Comparison of ENCODE assay signal across 1 cellular context in genomic region chr12:21501258-21502163, GRCh38.
TF ChIP-seq lines count a peak whose summit lies in the region.

A gene with protein sequence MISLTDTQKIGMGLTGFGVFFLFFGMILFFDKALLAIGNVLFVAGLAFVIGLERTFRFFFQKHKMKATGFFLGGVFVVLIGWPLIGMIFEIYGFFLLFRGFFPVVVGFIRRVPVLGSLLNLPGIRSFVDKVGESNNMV (plus strand): TSS chr12:21501789. CDS start chr12:21501924, 135 bp downstream.
A gene with protein sequence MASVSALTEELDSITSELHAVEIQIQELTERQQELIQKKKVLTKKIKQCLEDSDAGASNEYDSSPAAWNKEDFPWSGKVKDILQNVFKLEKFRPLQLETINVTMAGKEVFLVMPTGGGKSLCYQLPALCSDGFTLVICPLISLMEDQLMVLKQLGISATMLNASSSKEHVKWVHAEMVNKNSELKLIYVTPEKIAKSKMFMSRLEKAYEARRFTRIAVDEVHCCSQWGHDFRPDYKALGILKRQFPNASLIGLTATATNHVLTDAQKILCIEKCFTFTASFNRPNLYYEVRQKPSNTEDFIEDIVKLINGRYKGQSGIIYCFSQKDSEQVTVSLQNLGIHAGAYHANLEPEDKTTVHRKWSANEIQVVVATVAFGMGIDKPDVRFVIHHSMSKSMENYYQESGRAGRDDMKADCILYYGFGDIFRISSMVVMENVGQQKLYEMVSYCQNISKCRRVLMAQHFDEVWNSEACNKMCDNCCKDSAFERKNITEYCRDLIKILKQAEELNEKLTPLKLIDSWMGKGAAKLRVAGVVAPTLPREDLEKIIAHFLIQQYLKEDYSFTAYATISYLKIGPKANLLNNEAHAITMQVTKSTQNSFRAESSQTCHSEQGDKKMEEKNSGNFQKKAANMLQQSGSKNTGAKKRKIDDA (minus strand): TSS chr12:21501635. CDS start chr12:21499570, 2,065 bp downstream.

TF ChIP-seq in GM12878, 131 proteins besides CTCF, POLR2A, EP300 and RAD21 (continued from another document):
- TF ChIP-seq, protein P1, sequence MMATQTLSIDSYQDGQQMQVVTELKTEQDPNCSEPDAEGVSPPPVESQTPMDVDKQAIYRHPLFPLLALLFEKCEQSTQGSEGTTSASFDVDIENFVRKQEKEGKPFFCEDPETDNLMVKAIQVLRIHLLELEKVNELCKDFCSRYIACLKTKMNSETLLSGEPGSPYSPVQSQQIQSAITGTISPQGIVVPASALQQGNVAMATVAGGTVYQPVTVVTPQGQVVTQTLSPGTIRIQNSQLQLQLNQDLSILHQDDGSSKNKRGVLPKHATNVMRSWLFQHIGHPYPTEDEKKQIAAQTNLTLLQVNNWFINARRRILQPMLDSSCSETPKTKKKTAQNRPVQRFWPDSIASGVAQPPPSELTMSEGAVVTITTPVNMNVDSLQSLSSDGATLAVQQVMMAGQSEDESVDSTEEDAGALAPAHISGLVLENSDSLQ (IDR thresholded peaks at IDR 0.05), result peak; percentile 65
- TF ChIP-seq, protein P2, sequence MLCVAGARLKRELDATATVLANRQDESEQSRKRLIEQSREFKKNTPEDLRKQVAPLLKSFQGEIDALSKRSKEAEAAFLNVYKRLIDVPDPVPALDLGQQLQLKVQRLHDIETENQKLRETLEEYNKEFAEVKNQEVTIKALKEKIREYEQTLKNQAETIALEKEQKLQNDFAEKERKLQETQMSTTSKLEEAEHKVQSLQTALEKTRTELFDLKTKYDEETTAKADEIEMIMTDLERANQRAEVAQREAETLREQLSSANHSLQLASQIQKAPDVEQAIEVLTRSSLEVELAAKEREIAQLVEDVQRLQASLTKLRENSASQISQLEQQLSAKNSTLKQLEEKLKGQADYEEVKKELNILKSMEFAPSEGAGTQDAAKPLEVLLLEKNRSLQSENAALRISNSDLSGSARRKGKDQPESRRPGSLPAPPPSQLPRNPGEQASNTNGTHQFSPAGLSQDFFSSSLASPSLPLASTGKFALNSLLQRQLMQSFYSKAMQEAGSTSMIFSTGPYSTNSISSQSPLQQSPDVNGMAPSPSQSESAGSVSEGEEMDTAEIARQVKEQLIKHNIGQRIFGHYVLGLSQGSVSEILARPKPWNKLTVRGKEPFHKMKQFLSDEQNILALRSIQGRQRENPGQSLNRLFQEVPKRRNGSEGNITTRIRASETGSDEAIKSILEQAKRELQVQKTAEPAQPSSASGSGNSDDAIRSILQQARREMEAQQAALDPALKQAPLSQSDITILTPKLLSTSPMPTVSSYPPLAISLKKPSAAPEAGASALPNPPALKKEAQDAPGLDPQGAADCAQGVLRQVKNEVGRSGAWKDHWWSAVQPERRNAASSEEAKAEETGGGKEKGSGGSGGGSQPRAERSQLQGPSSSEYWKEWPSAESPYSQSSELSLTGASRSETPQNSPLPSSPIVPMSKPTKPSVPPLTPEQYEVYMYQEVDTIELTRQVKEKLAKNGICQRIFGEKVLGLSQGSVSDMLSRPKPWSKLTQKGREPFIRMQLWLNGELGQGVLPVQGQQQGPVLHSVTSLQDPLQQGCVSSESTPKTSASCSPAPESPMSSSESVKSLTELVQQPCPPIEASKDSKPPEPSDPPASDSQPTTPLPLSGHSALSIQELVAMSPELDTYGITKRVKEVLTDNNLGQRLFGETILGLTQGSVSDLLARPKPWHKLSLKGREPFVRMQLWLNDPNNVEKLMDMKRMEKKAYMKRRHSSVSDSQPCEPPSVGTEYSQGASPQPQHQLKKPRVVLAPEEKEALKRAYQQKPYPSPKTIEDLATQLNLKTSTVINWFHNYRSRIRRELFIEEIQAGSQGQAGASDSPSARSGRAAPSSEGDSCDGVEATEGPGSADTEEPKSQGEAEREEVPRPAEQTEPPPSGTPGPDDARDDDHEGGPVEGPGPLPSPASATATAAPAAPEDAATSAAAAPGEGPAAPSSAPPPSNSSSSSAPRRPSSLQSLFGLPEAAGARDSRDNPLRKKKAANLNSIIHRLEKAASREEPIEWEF (IDR thresholded peaks at IDR 0.05; ENCODE audit: insufficient replicate concordance, low read depth, low read length), result peak; percentile 25
- TF ChIP-seq RELA (IDR thresholded peaks at IDR 0.05; ENCODE audit: borderline replicate concordance, partially characterized antibody) (no peak), ZNF217 (IDR thresholded peaks at IDR 0.05) (no peak), ETV6 (conservative IDR thresholded peaks at IDR 0.05 in 1 of 2, IDR thresholded peaks at IDR 0.05 in 1 of 2; ENCODE audit: borderline replicate concordance in 1 of 2, low read depth in 1 of 2) (peak in 1 of 2 experiments; percentile 80; a peak in 2 of 4 replicates), ZBED1 (IDR thresholded peaks at IDR 0.05; ENCODE audit: borderline replicate concordance) (0 out of 2 replicates have a peak, but pooled peaks have one; percentile 40), RCOR1 (conservative IDR thresholded peaks at IDR 0.05; ENCODE audit: low read depth, low read length) (0 out of 2 replicates have a peak, but pooled peaks have one; percentile 63), SMC3 (IDR thresholded peaks at IDR 0.05; ENCODE audit: borderline replicate concordance, low read length) (no peak)
